In the genomic region with DNA sequence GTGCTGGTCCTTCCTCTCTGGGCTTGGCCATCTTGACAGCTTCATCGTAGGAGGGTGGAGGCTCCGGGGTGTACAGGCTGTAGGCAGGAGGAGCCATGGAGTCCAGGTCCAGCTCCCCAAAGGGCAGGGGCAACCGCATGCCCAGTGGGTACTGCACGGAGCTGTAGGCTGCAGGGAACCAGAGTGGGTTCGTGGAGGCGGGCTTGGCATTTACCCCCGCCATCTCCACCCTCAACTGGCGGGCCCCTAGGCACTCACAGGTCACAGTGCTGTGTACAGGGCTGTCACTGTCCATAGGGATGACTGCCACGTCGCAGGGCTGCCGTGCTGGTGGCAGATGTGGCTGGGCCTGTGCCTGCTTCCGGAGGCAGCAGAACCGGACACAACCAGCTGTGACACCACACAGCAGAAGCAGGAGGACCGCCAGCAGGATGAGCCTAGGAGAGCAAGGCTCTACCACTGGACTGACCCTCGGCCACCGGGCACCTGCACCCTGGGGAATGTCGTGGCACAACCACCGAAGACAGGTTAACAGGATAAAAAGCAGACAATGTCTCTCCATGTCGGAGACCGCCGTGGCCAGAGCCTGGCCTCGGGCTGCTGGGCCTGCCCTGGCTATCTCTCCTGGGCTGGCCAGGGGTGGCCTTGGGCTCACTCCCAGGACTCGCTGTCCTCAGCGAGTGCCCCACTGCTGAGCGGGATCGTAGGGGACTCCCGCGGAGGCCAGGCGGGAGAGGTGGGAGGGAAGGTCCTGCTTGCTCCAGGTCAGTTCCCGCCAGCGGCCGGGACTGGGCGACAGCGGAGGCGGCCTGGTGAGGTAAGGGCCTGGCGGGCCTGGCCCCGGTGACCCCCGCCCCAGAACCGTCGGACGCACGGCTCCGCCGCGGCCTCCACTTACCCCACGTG, we compare ENCODE assay signal across 8 cellular contexts. TPM values are rescaled to one million over a fixed set of nuclear protein-coding genes. Genes with fewer than 3 reads are reported as not detected.
DNase-seq lines count a peak whose midpoint lies in the region; ATAC-seq and TF ChIP-seq lines count a peak whose summit lies in the region.

No MANE protein-coding gene starts in this region.

- TF ChIP-seq CTCF in adrenal gland (IDR thresholded peaks at IDR 0.05) = no peak
- TF ChIP-seq CTCF in left lung (IDR thresholded peaks at IDR 0.05) = no peak
- TF ChIP-seq CTCF in testis (IDR thresholded peaks at IDR 0.05) = no peak

- H3K27me3 ChIP-seq in adrenal gland (no peaks in the 10 kb centered on the region), left lung (peaks cover 0 to 8% of the 10 kb centered on the region in 2 donors), testis (no peaks in the 10 kb centered on the region)

- intact Hi-C loops in adrenal gland (cut with DNase I) (no loop called here), left lung (cut with DNase I) (no loop called here), testis (cut with DNase I; ENCODE audit: low total_unique reads) (no loop called here)

- H3K4me1 ChIP-seq in adrenal gland (replicated peaks in 1 of 2) (peaks cover 13 to 14% of the 10 kb centered on the region in 2 donors), left lung (peaks cover 6 to 13% of the 10 kb centered on the region in 2 donors), testis (peaks cover 13% of the 10 kb centered on the region)

- no peak for TF ChIP-seq POLR2A in adrenal gland (IDR thresholded peaks at IDR 0.05)
- no peak for TF ChIP-seq POLR2A in testis (IDR thresholded peaks at IDR 0.05)

- peaks cover 3% of the 10 kb centered on the region for H3K4me1 Mint-ChIP-seq in T-helper 2 cell treated with Interferon-gamma antibody and Interleukin-4, amounts not matched to agents 5 μg/mL and 100 μg/mL, for 36 hours (ENCODE audit: low read depth)

- no peaks in the 10 kb centered on the region for H3K36me3 Mint-ChIP-seq in T-helper 2 cell treated with Interferon-gamma antibody and Interleukin-4, amounts not matched to agents 5 μg/mL and 100 μg/mL, for 36 hours (ENCODE audit: low read depth)

- H3K36me3 ChIP-seq in adrenal gland (replicated peaks in 1 of 2) (no peaks in the 10 kb centered on the region), left lung (no peaks in the 10 kb centered on the region), testis (ENCODE audit: low read depth, missing control alignments) (no peaks in the 10 kb centered on the region)

- no peak overlapping the region for H3K27ac Mint-ChIP-seq in T-helper 2 cell treated with Interferon-gamma antibody and Interleukin-4, amounts not matched to agents 5 μg/mL and 100 μg/mL, for 36 hours

- H3K4me3 ChIP-seq in adrenal gland (peak overlapping the region in 2 of 4 donors; percentile 44 to 63), left lung (peak overlapping the region; percentile 43 to 58), testis (peak overlapping the region; percentile 64 to 72)

- H3K27me3 Mint-ChIP-seq in T-helper 2 cell treated with Interferon-gamma antibody and Interleukin-4, amounts not matched to agents 5 μg/mL and 100 μg/mL, for 36 hours (ENCODE audit: low read depth) = peaks cover 6% of the 10 kb centered on the region

- 16 to 70% (median 31%) methylated on average over 17 to 46 of the region's 46 CpGs for WGBS in adrenal gland, 4 donors
- whole genome bisulfite sequencing in testis, 2 donors = 32 to 92% methylated on average over 7 to 37 of the region's 46 CpGs

- ATAC-seq in left lung (no peak), HG03135 (IDR thresholded peaks at IDR 0.05; ENCODE audit: unreplicated experiment) (no peak)

- peak overlapping the region; percentile 34 for H3K4me3 Mint-ChIP-seq in T-helper 2 cell treated with Interferon-gamma antibody and Interleukin-4, amounts not matched to agents 5 μg/mL and 100 μg/mL, for 36 hours

- H3K9me3 Mint-ChIP-seq in T-helper 2 cell treated with Interferon-gamma antibody and Interleukin-4, amounts not matched to agents 5 μg/mL and 100 μg/mL, for 36 hours = no peaks in the 10 kb centered on the region

- peak overlapping the region; percentile 65 to 89 (median 78) for H3K27ac ChIP-seq in adrenal gland
- peak overlapping the region in 1 of 2 donors; percentile 49 for H3K27ac ChIP-seq in left lung
- peak overlapping the region; percentile 64 for H3K27ac ChIP-seq in testis

- no peak for DNase-seq in T-helper 2 cell treated with Interferon-gamma antibody and Interleukin-4, amounts not matched to agents 5 μg/mL and 100 μg/mL, for 36 hours (ENCODE audit: low spot score)
- DNase-seq in T-helper 2 cell (no peak), adrenal gland (peak; percentile 69 to 87 (median 80)), left lung (no peak), testis (peak; percentile 55), GOT3 (lab: John Stamatoyannopoulos, UW) (no peak), NAMALWA (ENCODE audit: low spot score) (no peak)

- H3K9me3 ChIP-seq in adrenal gland (replicated peaks in 1 of 3) (no peaks in the 10 kb centered on the region), left lung (no peaks in the 10 kb centered on the region), testis (no peaks in the 10 kb centered on the region)

RNA-seq across cellular contexts. Expression of a gene that starts 0.8 kb away (rescaled TPM):
- total RNA-seq in adrenal gland = 10 to 100 TPM; 35.0 to 95.4 (median 68.5) TPM
- 10 to 100 TPM; 20.9 to 94.0 (median 64.7) TPM for polyA plus RNA-seq in adrenal gland
- 1 to 10 TPM; 1.2 to 1.6 TPM for total RNA-seq in left lung
- total RNA-seq in testis = 100 to 1,000 TPM in 1 of 2 donors, 10 to 100 TPM in 1; 74.0 to 143 TPM
- 40.8 TPM for polyA plus RNA-seq in testis (ENCODE audit: insufficient read depth, low read depth, low replicate concordance)

RNA-seq across cellular contexts. Expression of a gene that starts 3.2 kb away (rescaled TPM):
- total RNA-seq in adrenal gland (under 1 TPM in 3 of 8 donors, not detected in 5; 0.35 to 0.61 (median 0.36) TPM), left lung (1 to 10 TPM in 1 of 2 donors, under 1 TPM in 1; 0.67 to 1.0 TPM), testis (1 to 10 TPM; 1.2 to 2.1 TPM)
- polyA plus RNA-seq in adrenal gland (1 to 10 TPM in 2 of 3 donors, not detected in 1; 3.2 to 4.7 TPM), testis (ENCODE audit: insufficient read depth, low read depth, low replicate concordance) (0.96 TPM)

RNA-seq across cellular contexts. Expression of a gene that starts 27.4 kb away (rescaled TPM):
- 100 to 1,000 TPM; 108 to 331 (median 232) TPM for total RNA-seq in adrenal gland
- 100 to 1,000 TPM in 1 of 3 donors, 10 to 100 TPM in 2; 81.7 to 482 (median 84.8) TPM for polyA plus RNA-seq in adrenal gland
- 100 to 1,000 TPM; 347 to 360 TPM for total RNA-seq in left lung
- 100 to 1,000 TPM; 223 to 240 TPM for total RNA-seq in testis
- 256 TPM for polyA plus RNA-seq in testis (ENCODE audit: insufficient read depth, low read depth, low replicate concordance)

Comparison
In these comparisons a context has a peak if more than half of its experiments do, and no peak if none do; other contexts are left out.
1. DNase-seq: peak in adrenal gland (7 of 7) and testis (single experiment); none in T-helper 2 cell treated with Interferon-gamma antibody and Interleukin-4, amounts not matched to agents 5 μg/mL and 100 μg/mL, for 36 hours (single experiment), T-helper 2 cell (0 of 5), left lung (0 of 2), GOT3 (single experiment) and NAMALWA (single experiment).
2. RNA of a gene that starts 0.8 kb away (total RNA-seq): 74.0 to 143 TPM in testis and 35.0 to 95.4 TPM in adrenal gland; 1.2 to 1.6 TPM in left lung; every median in the first group is over 10 times any median in the second.